Comparison of ENCODE assay signal across 8 cellular contexts in genomic region chr12:62435337-62436163, GRCh38. TPM values are rescaled to one million over a fixed set of nuclear protein-coding genes. Genes with fewer than 3 reads are reported as not detected.
A peak's percentile ranks its signal among the peaks of the same experiment; 100 is the strongest.
DNase-seq lines count a peak whose midpoint lies in the region; ATAC-seq and TF ChIP-seq lines count a peak whose summit lies in the region.

No MANE protein-coding gene starts in this region.

- intact Hi-C loops in aorta (cut with DNase I), result loop anchor here (5.0 to 10.0 kb wide), 3 partner anchors 171 to 362 kb away; partner anchors contain the start of gene USP15 (in 1 of the 2)

- H3K9me3 Mint-ChIP-seq in activated naive CD4-positive, alpha-beta T cell treated with anti-CD3 and anti-CD28 coated beads, Interleukin-2, amount 50 U/mL, for 72 hours, result no peaks in the 10 kb centered on the region

- H3K4me1 ChIP-seq in BLaER1 treated with 17β-estradiol and CSF1 and Interleukin-3, amounts not matched to agents 10 nM and 100 nM, result peaks cover 0 to 7% (median 2%) of the 10 kb centered on the region in 10 experiments; a peak in 5 of 20 replicates
- H3K4me1 ChIP-seq in cardiac muscle cell (ENCODE audit: low read depth), result no peaks in the 10 kb centered on the region
- no peaks in the 10 kb centered on the region for H3K4me1 ChIP-seq in aorta (ENCODE audit: control insufficient read depth in 1 of 2, insufficient read depth in 2 of 2, low read length in 2 of 2)

- peak; percentile 74 for TF ChIP-seq CTCF in cardiac muscle cell (IDR thresholded peaks at IDR 0.05; ENCODE audit: low read depth, low read length)

- WGBS in aorta, 2 donors, result 1% methylated on average over 25 to 28 of the region's 28 CpGs

- H3K9ac ChIP-seq in BLaER1 treated with 17β-estradiol and CSF1 and Interleukin-3, amounts not matched to agents 10 nM and 100 nM, result no peak overlapping the region

- H3K27ac Mint-ChIP-seq in activated naive CD4-positive, alpha-beta T cell treated with anti-CD3 and anti-CD28 coated beads, Interleukin-2, amount 50 U/mL, for 72 hours, result peak overlapping the region in 1 of 2 donors; percentile 68

- H3K27me3 ChIP-seq in BLaER1 treated with 17β-estradiol and CSF1 and Interleukin-3, amounts not matched to agents 10 nM and 100 nM, result peaks cover 25 to 34% (median 30%) of the 10 kb centered on the region in 11 experiments
- H3K27me3 ChIP-seq in cardiac muscle cell (peaks cover 55% of the 10 kb centered on the region), aorta (ENCODE audit: control insufficient read depth in 1 of 2, insufficient read depth in 2 of 2, low read length in 1 of 2) (no peaks in the 10 kb centered on the region)

- H3K27ac ChIP-seq in BLaER1 treated with 17β-estradiol and CSF1 and Interleukin-3, amounts not matched to agents 10 nM and 100 nM, result no peak overlapping the region
- H3K27ac ChIP-seq in cardiac muscle cell (no peak overlapping the region), aorta (ENCODE audit: low read depth in 1 of 2, low read length in 2 of 2) (no peak overlapping the region)

- no peaks in the 10 kb centered on the region for H3K36me3 ChIP-seq in BLaER1 treated with 17β-estradiol and CSF1 and Interleukin-3, amounts not matched to agents 10 nM and 100 nM
- H3K36me3 ChIP-seq in cardiac muscle cell (no peaks in the 10 kb centered on the region), aorta (ENCODE audit: control insufficient read depth in 1 of 2, insufficient read depth in 2 of 2, low read length in 1 of 2) (no peaks in the 10 kb centered on the region)

- peak overlapping the region in 5 of 10 experiments; percentile 15 to 37 (median 27); a peak in 6 of 20 replicates for H3K4me3 ChIP-seq in BLaER1 treated with 17β-estradiol and CSF1 and Interleukin-3, amounts not matched to agents 10 nM and 100 nM
- peak overlapping the region; percentile 22 for H3K4me3 ChIP-seq in cardiac muscle cell
- H3K4me3 ChIP-seq in aorta (ENCODE audit: low read length in 2 of 2), result peak overlapping the region; percentile 23 to 32

- DNase-seq in NOMO-1 treated with dmso at 0.1 percent for 144 hours (lab: John Stamatoyannopoulos, UW; ENCODE audit: unreplicated experiment), result peak; percentile 22
- DNase-seq in activated naive CD4-positive, alpha-beta T cell treated with anti-CD3 and anti-CD28 coated beads, Interleukin-2, amount 50 U/mL, for 72 hours (ENCODE audit: low spot score in 2 of 2), result peak; percentile 33 to 54
- peak; percentile 74 to 80 for DNase-seq in cardiac muscle cell (ENCODE audit: low read depth in 1 of 2, low spot score in 1 of 2)
- peak in 42 of 56 donors; percentile 1 to 67 (median 18) for DNase-seq in nucleus accumbens (lab: John Stamatoyannopoulos, UW)
- DNase-seq in aorta, result peak; percentile 77 to 78

- H3K9me3 ChIP-seq in BLaER1 treated with 17β-estradiol and CSF1 and Interleukin-3, amounts not matched to agents 10 nM and 100 nM (replicated peaks in 1 of 11), result peaks cover under 1 to 8% (median 4%) of the 10 kb centered on the region in 11 experiments; a peak in 16 of 22 replicates
- no peaks in the 10 kb centered on the region for H3K9me3 ChIP-seq in cardiac muscle cell (ENCODE audit: low read depth)
- no peaks in the 10 kb centered on the region for H3K9me3 ChIP-seq in aorta (ENCODE audit: control insufficient read depth, low read length)

- peaks cover 0 to 5% of the 10 kb centered on the region in 2 donors for H3K36me3 Mint-ChIP-seq in activated naive CD4-positive, alpha-beta T cell treated with anti-CD3 and anti-CD28 coated beads, Interleukin-2, amount 50 U/mL, for 72 hours

- no peaks in the 10 kb centered on the region; a peak in 1 of 22 replicates for H4K20me1 ChIP-seq in BLaER1 treated with 17β-estradiol and CSF1 and Interleukin-3, amounts not matched to agents 10 nM and 100 nM

- H3K4me2 ChIP-seq in BLaER1 treated with 17β-estradiol and CSF1 and Interleukin-3, amounts not matched to agents 10 nM and 100 nM, result peak overlapping the region; percentile 3 to 71 (median 48); a peak in 19 of 22 replicates

- ATAC-seq in GM19025 (IDR thresholded peaks at IDR 0.05; ENCODE audit: low read depth, unreplicated experiment) (peak; percentile 64), HG03342 (IDR thresholded peaks at IDR 0.05; ENCODE audit: unreplicated experiment) (peak; percentile 76), aorta (ENCODE audit: low FRiP score) (peak; percentile 87)
- peak; percentile 77 to 83 for ATAC-seq in activated naive CD4-positive, alpha-beta T cell treated with anti-CD3 and anti-CD28 coated beads, Interleukin-2, amount 50 U/mL, for 72 hours

RNA-seq across cellular contexts. Expression of gene MON2, which starts 31.1 kb away (rescaled TPM):
- total RNA-seq in activated naive CD4-positive, alpha-beta T cell treated with anti-CD3 and anti-CD28 coated beads, Interleukin-2, amount 50 U/mL, for 72 hours, result 10 to 100 TPM; 39.7 to 40.3 TPM
- total RNA-seq in cardiac muscle cell (15.8 and 39.9 TPM in 2 replicates), aorta (100 to 1,000 TPM in 1 of 2 donors, 10 to 100 TPM in 1; 98.1 to 106 TPM)
- polyA plus RNA-seq in cardiac muscle cell (20.5 and 29.6 TPM in 2 replicates), aorta (10 to 100 TPM in 1 of 2 donors, 1 to 10 TPM in 1; 3.6 to 28.0 TPM)

Comparison
In these comparisons a context has a peak if more than half of its experiments do, and no peak if none do; other contexts are left out.
1. DNase-seq: peak in every context shown above with its lines; median percentile 78 in aorta; 77 in cardiac muscle cell; 44 in activated naive CD4-positive, alpha-beta T cell treated with anti-CD3 and anti-CD28 coated beads, Interleukin-2, amount 50 U/mL, for 72 hours; 22 in NOMO-1 treated with dmso at 0.1 percent for 144 hours; 18 in nucleus accumbens.